In the genomic region with DNA sequence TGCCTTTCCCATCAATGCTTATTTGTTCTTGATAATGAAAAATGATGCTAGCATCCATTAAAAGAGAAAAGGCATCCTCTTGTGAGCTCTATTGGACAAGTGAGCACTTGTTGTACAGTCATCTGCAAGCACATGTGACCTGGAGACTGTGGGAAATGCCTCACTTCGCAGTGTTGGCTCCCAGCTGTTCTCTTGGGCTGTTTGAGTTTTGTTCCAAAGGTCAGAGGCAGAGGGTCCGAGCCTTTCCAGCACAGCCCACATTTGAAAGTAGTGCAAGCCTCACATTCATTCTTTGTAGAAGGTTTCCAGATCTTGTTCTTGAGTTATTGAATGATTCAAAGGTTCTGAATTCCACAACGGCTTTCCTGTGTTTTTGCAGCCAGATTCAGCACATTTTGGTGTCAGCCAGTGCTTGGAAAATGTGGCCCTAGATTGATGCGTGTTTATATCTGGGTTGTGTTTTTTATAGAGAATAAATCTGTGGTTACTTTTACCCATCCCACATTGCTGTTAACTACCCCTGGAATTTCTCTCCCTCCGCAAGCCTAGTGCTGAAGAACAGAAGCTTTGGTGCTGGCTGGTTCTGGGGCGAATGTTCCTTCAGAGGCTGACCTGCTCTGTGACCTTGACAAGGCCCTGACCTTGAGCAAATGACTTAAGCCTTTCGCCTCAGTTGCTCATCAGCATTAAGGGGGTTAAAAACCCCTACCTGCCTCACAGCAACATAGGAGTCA, we compare ENCODE assay signal across 12 cellular contexts. TPM values are rescaled to one million over a fixed set of nuclear protein-coding genes. Genes with fewer than 3 reads are reported as not detected.
A peak's percentile ranks its signal among the peaks of the same experiment; 100 is the strongest.
DNase-seq lines count a peak whose midpoint lies in the region; ATAC-seq, FAIRE-seq and TF ChIP-seq lines count a peak whose summit lies in the region.
"Had no signal": no experiment of that assay in that cellular context is flagged by ENCODE, and none has a peak within 500 bp of the region (broad histone marks: within the 10 kb centered on the region; RNA-seq: fewer than 3 reads in every experiment).

No MANE protein-coding gene starts in this region.

- TF ChIP-seq EP300 in A549 (IDR thresholded peaks at IDR 0.05): no peak

- CTCF ChIA-PET in A549 (lab: Yijun Ruan, JAX): interaction anchor here (0.8 kb wide), 1 partner anchor 64 kb away, joined by 3 read pairs; no protein-coding TSS in a partner anchor
- CTCF ChIA-PET in HEK293T (lab: Yijun Ruan, JAX): no interaction called here

- no peak for TF ChIP-seq RAD21 in A549 (conservative IDR thresholded peaks at IDR 0.05 in 1 of 2, IDR thresholded peaks at IDR 0.05 in 1 of 2)
- peak; percentile 22 to 38 for TF ChIP-seq RAD21 in liver (IDR thresholded peaks at IDR 0.05)

- H3K27ac ChIP-seq in A549: peak overlapping the region; percentile 20 to 42; a peak in 4 of 6 replicates
- peak overlapping the region; percentile 40 to 54 for H3K27ac ChIP-seq in liver (ENCODE audit: low read depth in 1 of 2, low read length in 2 of 2)
- H3K27ac ChIP-seq: spleen had no signal

- no peaks in the 10 kb centered on the region for H3K9me3 ChIP-seq in A549
- H3K9me3 ChIP-seq in liver (ENCODE audit: control insufficient read depth in 4 of 4, low read length in 3 of 4): no peaks in the 10 kb centered on the region

- H3K4me3 ChIP-seq in A549 (no peak overlapping the region), liver (ENCODE audit: low read depth in 1 of 3, low read length in 3 of 3) (no peak overlapping the region)
- H3K4me3 ChIP-seq: spleen had no signal

- peaks cover 38% of the 10 kb centered on the region for H3K4me1 ChIP-seq in A549
- H3K4me1 ChIP-seq in liver (ENCODE audit: control insufficient read depth in 4 of 4, insufficient read depth in 4 of 4, low read length in 3 of 4): peaks cover 16 to 37% (median 29%) of the 10 kb centered on the region in 4 donors

- POLR2A ChIA-PET in A549 (lab: Yijun Ruan, JAX) (no interaction called here), HEK293T (lab: Yijun Ruan, JAX) (no interaction called here)

- peak in 1 of 2 experiments; percentile 34; a peak in 1 of 6 replicates for ATAC-seq in A549
- no peak for ATAC-seq in GM19452 (IDR thresholded peaks at IDR 0.05; ENCODE audit: unreplicated experiment)
- ATAC-seq in HG03565 (IDR thresholded peaks at IDR 0.05; ENCODE audit: unreplicated experiment): no peak
- ATAC-seq in GM18519 (IDR thresholded peaks at IDR 0.05; ENCODE audit: low FRiP score, unreplicated experiment): no peak
- ATAC-seq: PC-3 had no signal

- 69% methylated on average over 7 of the region's 7 CpGs for WGBS in A549 (ENCODE audit: missing lambda C conversion rate)
- 52% methylated on average over 7 of the region's 7 CpGs for WGBS in liver

- H3K27me3 ChIP-seq in liver (ENCODE audit: control insufficient read depth in 4 of 4, insufficient read depth in 4 of 4, low read length in 3 of 4): no peaks in the 10 kb centered on the region
- H3K27me3 ChIP-seq: spleen had no signal

- H3K36me3 ChIP-seq in liver (ENCODE audit: control insufficient read depth in 4 of 4, insufficient read depth in 3 of 4, low read depth in 1 of 4, low read length in 3 of 4): no peaks in the 10 kb centered on the region
- H3K36me3 ChIP-seq: spleen had no signal

- peak overlapping the region; percentile 28; the same call in 2 of the 3 replicates for H3K4me2 ChIP-seq in A549

- H3K9ac ChIP-seq in liver (ENCODE audit: low read depth in 1 of 2, low read length in 2 of 2): peak overlapping the region in 1 of 2 donors; percentile 63

- no peak for FAIRE-seq in A549 (lab: Jason Lieb, UNC)

- TF ChIP-seq CTCF in A549 (IDR thresholded peaks at IDR 0.05) (no peak), liver (IDR thresholded peaks at IDR 0.05; ENCODE audit: low read depth, low read length, missing input control) (no peak)

- DNase-seq in A549 (ENCODE audit: low read depth in 1 of 2, low spot score in 1 of 2): peak in 1 of 2 experiments; percentile 25
- DNase-seq in NCI-H146 (lab: John Stamatoyannopoulos, UW): peak; percentile 71
- DNase-seq in astrocyte of the hippocampus (ENCODE audit: low read depth, low spot score): peak; percentile 84
- no peak for DNase-seq in HEK293T (ENCODE audit: extremely low spot score)
- DNase-seq: activated CD8-positive, alpha-beta memory T cell treated with anti-CD3 and anti-CD28 coated beads, Interleukin-2, amount 50 U/mL, for 48 hours; foreskin fibroblast; PC-3; spleen had no signal

- no peak for TF ChIP-seq POLR2A in A549 (IDR thresholded peaks at IDR 0.05; ENCODE audit: low read length)

TF ChIP-seq in A549, 52 proteins besides CTCF, POLR2A, EP300 and RAD21 (continues in another document):
- TF ChIP-seq HOXA7 (CRISPR knock-in tag; IDR thresholded peaks at IDR 0.05) (no peak), CBX2 (IDR thresholded peaks at IDR 0.05; ENCODE audit: borderline replicate concordance, low read depth) (no peak), KDM1A (IDR thresholded peaks at IDR 0.05; ENCODE audit: low read depth) (no peak), RARB (CRISPR knock-in tag; IDR thresholded peaks at IDR 0.05) (no peak)
- TF ChIP-seq, protein P1, sequence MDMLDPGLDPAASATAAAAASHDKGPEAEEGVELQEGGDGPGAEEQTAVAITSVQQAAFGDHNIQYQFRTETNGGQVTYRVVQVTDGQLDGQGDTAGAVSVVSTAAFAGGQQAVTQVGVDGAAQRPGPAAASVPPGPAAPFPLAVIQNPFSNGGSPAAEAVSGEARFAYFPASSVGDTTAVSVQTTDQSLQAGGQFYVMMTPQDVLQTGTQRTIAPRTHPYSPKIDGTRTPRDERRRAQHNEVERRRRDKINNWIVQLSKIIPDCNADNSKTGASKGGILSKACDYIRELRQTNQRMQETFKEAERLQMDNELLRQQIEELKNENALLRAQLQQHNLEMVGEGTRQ (IDR thresholded peaks at IDR 0.05): no peak
- TF ChIP-seq, protein P2, sequence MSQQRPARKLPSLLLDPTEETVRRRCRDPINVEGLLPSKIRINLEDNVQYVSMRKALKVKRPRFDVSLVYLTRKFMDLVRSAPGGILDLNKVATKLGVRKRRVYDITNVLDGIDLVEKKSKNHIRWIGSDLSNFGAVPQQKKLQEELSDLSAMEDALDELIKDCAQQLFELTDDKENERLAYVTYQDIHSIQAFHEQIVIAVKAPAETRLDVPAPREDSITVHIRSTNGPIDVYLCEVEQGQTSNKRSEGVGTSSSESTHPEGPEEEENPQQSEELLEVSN (IDR thresholded peaks at IDR 0.05; ENCODE audit: borderline replicate concordance, low read depth): no peak

TF ChIP-seq in liver, 16 proteins besides CTCF, POLR2A, EP300 and RAD21 (continues in another document):
- TF ChIP-seq, protein P3, sequence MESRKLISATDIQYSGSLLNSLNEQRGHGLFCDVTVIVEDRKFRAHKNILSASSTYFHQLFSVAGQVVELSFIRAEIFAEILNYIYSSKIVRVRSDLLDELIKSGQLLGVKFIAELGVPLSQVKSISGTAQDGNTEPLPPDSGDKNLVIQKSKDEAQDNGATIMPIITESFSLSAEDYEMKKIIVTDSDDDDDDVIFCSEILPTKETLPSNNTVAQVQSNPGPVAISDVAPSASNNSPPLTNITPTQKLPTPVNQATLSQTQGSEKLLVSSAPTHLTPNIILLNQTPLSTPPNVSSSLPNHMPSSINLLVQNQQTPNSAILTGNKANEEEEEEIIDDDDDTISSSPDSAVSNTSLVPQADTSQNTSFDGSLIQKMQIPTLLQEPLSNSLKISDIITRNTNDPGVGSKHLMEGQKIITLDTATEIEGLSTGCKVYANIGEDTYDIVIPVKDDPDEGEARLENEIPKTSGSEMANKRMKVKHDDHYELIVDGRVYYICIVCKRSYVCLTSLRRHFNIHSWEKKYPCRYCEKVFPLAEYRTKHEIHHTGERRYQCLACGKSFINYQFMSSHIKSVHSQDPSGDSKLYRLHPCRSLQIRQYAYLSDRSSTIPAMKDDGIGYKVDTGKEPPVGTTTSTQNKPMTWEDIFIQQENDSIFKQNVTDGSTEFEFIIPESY (IDR thresholded peaks at IDR 0.05): no peak

TF ChIP-seq in HEK293T, 16 proteins besides CTCF, POLR2A, EP300 and RAD21 (continues in another document):
- no peak for TF ChIP-seq SUZ12 (IDR thresholded peaks at IDR 0.05)
- TF ChIP-seq LEF1 (IDR thresholded peaks at IDR 0.05; ENCODE audit: borderline replicate concordance): no peak
- no peak for TF ChIP-seq ZNF384 (IDR thresholded peaks at IDR 0.05)
- no peak for TF ChIP-seq FOXK2 (IDR thresholded peaks at IDR 0.05)
- TF ChIP-seq ELF4 (IDR thresholded peaks at IDR 0.05): no peak
- TF ChIP-seq ARNT (IDR thresholded peaks at IDR 0.05): no peak
- TF ChIP-seq L3MBTL2 (conservative IDR thresholded peaks at IDR 0.05): no peak
- TF ChIP-seq, protein P4, sequence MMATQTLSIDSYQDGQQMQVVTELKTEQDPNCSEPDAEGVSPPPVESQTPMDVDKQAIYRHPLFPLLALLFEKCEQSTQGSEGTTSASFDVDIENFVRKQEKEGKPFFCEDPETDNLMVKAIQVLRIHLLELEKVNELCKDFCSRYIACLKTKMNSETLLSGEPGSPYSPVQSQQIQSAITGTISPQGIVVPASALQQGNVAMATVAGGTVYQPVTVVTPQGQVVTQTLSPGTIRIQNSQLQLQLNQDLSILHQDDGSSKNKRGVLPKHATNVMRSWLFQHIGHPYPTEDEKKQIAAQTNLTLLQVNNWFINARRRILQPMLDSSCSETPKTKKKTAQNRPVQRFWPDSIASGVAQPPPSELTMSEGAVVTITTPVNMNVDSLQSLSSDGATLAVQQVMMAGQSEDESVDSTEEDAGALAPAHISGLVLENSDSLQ (IDR thresholded peaks at IDR 0.05): no peak
- no peak for TF ChIP-seq FOXA1 (IDR thresholded peaks at IDR 0.05)
- TF ChIP-seq SP1 (IDR thresholded peaks at IDR 0.05): no peak
- no peak for TF ChIP-seq FOXM1 (IDR thresholded peaks at IDR 0.05; ENCODE audit: borderline replicate concordance)
- TF ChIP-seq NFRKB (IDR thresholded peaks at IDR 0.05): no peak
- TF ChIP-seq BHLHE40 (IDR thresholded peaks at IDR 0.05; ENCODE audit: borderline replicate concordance): no peak
- no peak for TF ChIP-seq HDGF (IDR thresholded peaks at IDR 0.05; ENCODE audit: borderline replicate concordance)
- no peak for TF ChIP-seq CTBP1 (IDR thresholded peaks at IDR 0.05; ENCODE audit: borderline replicate concordance)

RNA-seq across cellular contexts. Expression of a gene that starts 49.8 kb away (rescaled TPM):
- polyA plus RNA-seq in A549 (2011; rRNA removed) (24.5 and 33.0 TPM in 2 replicates), A549 (2017; fragmentation: RNase III; extraction: RNeasy Plus Mini Kit Qiagen cat#74134 plus additional on column Dnase treatment) (5.9 to 7.2 TPM (median 6.0 TPM) in 3 replicates), liver (10 to 100 TPM; 21.8 to 37.2 TPM)
- polyA plus RNA-seq in A549 (2012; cell fraction: cytosol; rRNA removed): 2.4 and 3.8 TPM in 2 replicates
- polyA plus RNA-seq in A549 (2012; cell fraction: nucleus; rRNA removed): 5.0 and 7.5 TPM in 2 replicates
- polyA minus RNA-seq in A549 (2011; rRNA and poly(A)+ RNA removed): 47.7 and 53.3 TPM in 2 replicates
- 10 to 100 TPM; 63.3 to 69.3 TPM for total RNA-seq in liver

RNA-seq across cellular contexts. Expression of a gene that starts 56.5 kb away (rescaled TPM):
- polyA plus RNA-seq in A549 (2011; rRNA removed) (19.5 and 30.2 TPM in 2 replicates), A549 (2017; fragmentation: RNase III; extraction: RNeasy Plus Mini Kit Qiagen cat#74134 plus additional on column Dnase treatment) (8.1 to 9.2 TPM (median 8.8 TPM) in 3 replicates), liver (1 to 10 TPM; 6.8 to 9.6 TPM)
- polyA plus RNA-seq in A549 (2012; cell fraction: cytosol; rRNA removed): 6.8 and 8.8 TPM in 2 replicates
- polyA plus RNA-seq in A549 (2012; cell fraction: nucleus; rRNA removed): 9.4 and 12.5 TPM in 2 replicates
- polyA minus RNA-seq in A549 (2011; rRNA and poly(A)+ RNA removed): 139 and 144 TPM in 2 replicates
- 10 to 100 TPM; 11.3 to 40.6 TPM for total RNA-seq in liver
